ENCODE assay signal across 16 cellular contexts in the genomic region with DNA sequence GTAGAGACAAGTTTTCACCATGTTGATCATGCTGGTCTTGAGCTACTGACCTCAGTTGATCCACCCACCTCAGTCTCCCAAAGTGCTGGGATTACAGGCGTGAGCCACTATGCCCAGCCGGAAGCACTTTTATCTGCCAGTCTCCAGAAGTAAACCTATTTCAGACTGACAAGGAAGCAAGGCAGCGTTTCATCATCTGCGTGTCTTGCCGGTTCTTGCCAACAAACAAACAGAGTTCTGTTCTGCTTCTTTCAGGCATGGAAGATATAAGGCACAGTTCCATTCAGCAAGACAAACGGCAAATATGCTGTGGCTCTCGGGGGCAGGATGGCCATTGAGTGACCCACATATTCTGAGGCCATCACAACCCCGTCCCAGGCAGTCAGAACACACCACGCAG. TPM values are rescaled to one million over a fixed set of nuclear protein-coding genes. Genes with fewer than 3 reads are reported as not detected.
DNase-seq lines count a peak whose midpoint lies in the region; ATAC-seq and TF ChIP-seq lines count a peak whose summit lies in the region.
"Had no signal": no experiment of that assay in that cellular context is flagged by ENCODE, and none has a peak within 500 bp of the region (broad histone marks: within the 10 kb centered on the region; RNA-seq: fewer than 3 reads in every experiment).

No MANE protein-coding gene starts in this region.

- in situ Hi-C loops in T47D (cut with HindIII; ENCODE audit: low pct_unique_long_range_greater_than_20kb, low sequenced_read_pairs) = no loop called here
- in situ Hi-C loops in SK-MEL-5 (cut with HindIII; ENCODE audit: low pct_unique_long_range_greater_than_20kb, low sequenced_read_pairs) = no loop called here

- no peaks in the 10 kb centered on the region for H3K36me3 Mint-ChIP-seq in MCF 10A (ENCODE audit: insufficient read depth, unreplicated experiment)

- no peak overlapping the region for H3K27ac Mint-ChIP-seq in MCF 10A (ENCODE audit: low read depth, unreplicated experiment)

- H3K4me1 ChIP-seq in suprapubic skin = peaks cover 18% of the 10 kb centered on the region

- peak; percentile 57 to 66 for DNase-seq in T47D (ENCODE audit: low read depth in 1 of 2, low spot score in 1 of 2)
- no peak for DNase-seq in MCF 10A (ENCODE audit: unreplicated experiment)
- peak; percentile 17 for DNase-seq in SK-MEL-5 (ENCODE audit: low read depth, low spot score)
- DNase-seq in epithelial cell of prostate (ENCODE audit: low read depth, low spot score) = peak; percentile 10
- no peak for DNase-seq in suprapubic skin (ENCODE audit: low spot score in 2 of 2)
- DNase-seq in activated T-cell treated with anti-CD3 and anti-CD28 coated beads, Interleukin-2, amount 50 U/mL, for 1 hour = no peak
- DNase-seq in cerebellar nuclear complex (lab: John Stamatoyannopoulos, UW) = no peak
- DNase-seq: GF-D8, MG63, NCI-H187, NCI-H446, Peyer's patch, Right ventricle myocardium superior, SK-N-SH had no signal

- H3K4me3 Mint-ChIP-seq in MCF 10A (ENCODE audit: unreplicated experiment) = no peak overlapping the region

- no peaks in the 10 kb centered on the region for H3K9me3 ChIP-seq in suprapubic skin
- H3K9me3 ChIP-seq: BLaER1 treated with 17β-estradiol and CSF1 and Interleukin-3, amounts not matched to agents 10 nM and 100 nM; MG63; Peyer's patch; SK-N-SH had no signal

- H3K27me3 Mint-ChIP-seq in MCF 10A (ENCODE audit: insufficient read depth, unreplicated experiment) = peaks cover 27% of the 10 kb centered on the region

- POLR2A ChIA-PET in MCF 10A (lab: Yijun Ruan, JAX) = no interaction called here

- intact Hi-C loops in MCF 10A (cut with micrococcal nuclease) = no loop called here

- H3K27me3 ChIP-seq in suprapubic skin = no peaks in the 10 kb centered on the region
- H3K27me3 ChIP-seq: BLaER1 treated with 17β-estradiol and CSF1 and Interleukin-3, amounts not matched to agents 10 nM and 100 nM; MG63; Peyer's patch had no signal

- WGBS in suprapubic skin = 89% methylated on average over 9 of the region's 9 CpGs

- CTCF ChIA-PET in MCF 10A (lab: Yijun Ruan, JAX) = no interaction called here

- TF ChIP-seq CTCF in MCF 10A (IDR thresholded peaks at IDR 0.05; ENCODE audit: unreplicated experiment) (no peak), suprapubic skin (IDR thresholded peaks at IDR 0.05) (no peak)

- no peak for TF ChIP-seq EP300 in suprapubic skin (IDR thresholded peaks at IDR 0.05)

- no peaks in the 10 kb centered on the region for H3K4me1 Mint-ChIP-seq in MCF 10A (ENCODE audit: insufficient read depth, unreplicated experiment)

- TF ChIP-seq POLR2A in suprapubic skin (IDR thresholded peaks at IDR 0.05) = no peak

- H3K27ac ChIP-seq in epithelial cell of prostate (peak overlapping the region; percentile 58), suprapubic skin (peak overlapping the region; percentile 29)
- H3K27ac ChIP-seq: BLaER1 treated with 17β-estradiol and CSF1 and Interleukin-3, amounts not matched to agents 10 nM and 100 nM; Peyer's patch had no signal

- no TSS peak for BruUV-seq in MCF 10A (replicated peaks; lab: Mats Ljungman, UMichigan)

- H3K36me3 ChIP-seq in suprapubic skin = no peaks in the 10 kb centered on the region
- H3K36me3 ChIP-seq: BLaER1 treated with 17β-estradiol and CSF1 and Interleukin-3, amounts not matched to agents 10 nM and 100 nM; MG63; Peyer's patch had no signal

- no peak overlapping the region for H3K4me3 ChIP-seq in suprapubic skin
- H3K4me3 ChIP-seq: BLaER1 treated with 17β-estradiol and CSF1 and Interleukin-3, amounts not matched to agents 10 nM and 100 nM; MG63; Peyer's patch had no signal

- no peaks in the 10 kb centered on the region for H3K9me3 Mint-ChIP-seq in MCF 10A (ENCODE audit: unreplicated experiment)

- ATAC-seq in HG03460 (IDR thresholded peaks at IDR 0.05; ENCODE audit: unreplicated experiment) = no peak

RNA-seq across cellular contexts. Expression of gene LARP4B, which starts 15.5 kb away (rescaled TPM):
- total RNA-seq in MCF 10A (2022) (127 and 131 TPM in 2 replicates), suprapubic skin (100 to 1,000 TPM in 1 of 4 donors, 10 to 100 TPM in 3; 53.5 to 100 (median 69.7) TPM)
- total RNA-seq in SK-MEL-5 (2014; rRNA removed; shearing (Covaris generic)) = 22.5 and 23.1 TPM in 2 replicates
- polyA plus RNA-seq in SK-MEL-5 (2015; cell fraction: cytosol; rRNA removed) = 28.2 and 36.4 TPM in 2 replicates
- polyA plus RNA-seq in SK-MEL-5 (2015; cell fraction: nucleus; rRNA removed) = 49.1 and 49.5 TPM in 2 replicates

RNA-seq across cellular contexts. Expression of gene GTPBP4, which starts 41.2 kb away (rescaled TPM):
- total RNA-seq in MCF 10A (2022) (138 and 142 TPM in 2 replicates), suprapubic skin (10 to 100 TPM; 14.4 to 37.2 (median 28.5) TPM)
- total RNA-seq in SK-MEL-5 (2014; rRNA removed; shearing (Covaris generic)) = 66.0 and 71.1 TPM in 2 replicates
- polyA plus RNA-seq in SK-MEL-5 (2015; cell fraction: cytosol; rRNA removed) = 53.3 and 75.4 TPM in 2 replicates
- polyA plus RNA-seq in SK-MEL-5 (2015; cell fraction: nucleus; rRNA removed) = 96.9 and 116 TPM in 2 replicates

Comparison
In these comparisons a context has a peak if more than half of its experiments do, and no peak if none do; other contexts are left out.
1. DNase-seq: peak in T47D (2 of 2), SK-MEL-5 (single experiment) and epithelial cell of prostate (single experiment); none in MCF 10A (single experiment), suprapubic skin (0 of 2), activated T-cell treated with anti-CD3 and anti-CD28 coated beads, Interleukin-2, amount 50 U/mL, for 1 hour (single experiment) and cerebellar nuclear complex (0 of 2).